Comparison of ENCODE assay signal across 8 cellular contexts in the genomic region with DNA sequence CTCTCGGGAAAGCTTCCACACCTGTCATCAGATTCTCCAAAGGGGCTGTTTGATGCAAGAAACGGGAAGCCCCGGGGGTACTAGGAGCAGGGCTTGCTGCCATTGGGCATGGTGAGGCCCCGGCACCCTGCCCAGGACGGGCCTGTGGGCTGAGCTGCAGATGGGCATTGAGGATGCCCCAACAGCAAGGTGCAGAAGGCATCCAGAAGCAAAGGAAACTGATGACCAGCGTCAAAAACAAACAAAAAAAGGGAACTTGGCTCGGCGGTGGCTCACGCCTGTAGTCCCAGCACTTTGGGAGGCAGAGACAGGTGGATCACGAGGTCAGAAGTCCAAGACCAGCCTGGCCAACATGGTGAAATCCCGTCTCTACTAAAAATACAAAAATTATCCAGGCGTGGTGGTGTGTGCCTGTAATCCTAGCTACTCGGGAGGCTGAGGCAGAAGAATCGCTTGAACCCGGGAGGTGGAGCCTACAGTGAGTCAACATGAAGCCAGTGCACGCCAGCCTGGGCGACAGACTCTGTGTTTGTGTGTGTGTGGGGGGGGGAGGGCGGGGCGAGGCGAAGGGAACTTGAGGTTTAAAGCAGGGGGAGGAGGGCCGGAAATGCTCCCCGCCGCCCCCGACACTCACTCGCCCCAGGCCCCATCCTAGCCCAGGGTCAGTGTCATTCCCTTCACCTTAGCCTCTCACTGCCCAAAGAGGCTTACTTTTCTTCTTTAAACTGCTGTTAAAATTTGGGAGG. TPM values are rescaled to one million over a fixed set of nuclear protein-coding genes. Genes with fewer than 3 reads are reported as not detected.
A peak's percentile ranks its signal among the peaks of the same experiment; 100 is the strongest.
DNase-seq lines count a peak whose midpoint lies in the region; ATAC-seq and TF ChIP-seq lines count a peak whose summit lies in the region.

No MANE protein-coding gene starts in this region.

- ATAC-seq in sciatic nerve (no peak), GM18909 (IDR thresholded peaks at IDR 0.05; ENCODE audit: poor library complexity, unreplicated experiment) (no peak), GM19397 (IDR thresholded peaks at IDR 0.05; ENCODE audit: unreplicated experiment) (no peak), GM18498 (IDR thresholded peaks at IDR 0.05; ENCODE audit: unreplicated experiment) (no peak)

- peak overlapping the region; percentile 30 for H3K27ac Mint-ChIP-seq in endodermal cell

- H3K9ac ChIP-seq in endodermal cell (ENCODE audit: extremely low read depth, low read length, poor library complexity, severe bottlenecking), result no peak overlapping the region

- peak overlapping the region; percentile 65 for H3K4me3 Mint-ChIP-seq in endodermal cell

- no peaks in the 10 kb centered on the region for H3K27me3 Mint-ChIP-seq in endodermal cell (ENCODE audit: insufficient read depth)

- 94% methylated on average over 7 to 25 of the region's 25 CpGs for WGBS in endodermal cell (ENCODE audit: insufficient coverage in 1 of 2, insufficient read length in 1 of 2), 2 experiments

- H3K4me1 ChIP-seq in endodermal cell (ENCODE audit: control insufficient read depth, insufficient read depth, low read length), result peaks cover 9% of the 10 kb centered on the region

- DNase-seq in Jurkat, Clone E6-1 (ENCODE audit: low read depth, low spot score), result peak; percentile 66
- DNase-seq in activated CD4-positive, alpha-beta T cell treated with anti-CD3 and anti-CD28 coated beads, Interleukin-2, amount 50 U/mL, for 48 hours, result peak; percentile 74 to 81
- peak; percentile 53 for DNase-seq in endodermal cell
- DNase-seq in sciatic nerve (ENCODE audit: low spot score), result peak; percentile 54
- no peak for DNase-seq in WERI-Rb-1

- H3K4me3 ChIP-seq in Jurkat, Clone E6-1 (ENCODE audit: low read length), result peak overlapping the region; percentile 32
- H3K4me3 ChIP-seq in endodermal cell (ENCODE audit: low read length) (peak overlapping the region; percentile 45), WERI-Rb-1 (ENCODE audit: low read depth, low read length) (no peak overlapping the region)

- no peaks in the 10 kb centered on the region for H3K9me3 Mint-ChIP-seq in endodermal cell

- no peak for TF ChIP-seq CTCF in endodermal cell (conservative IDR thresholded peaks at IDR 0.05)
- TF ChIP-seq CTCF in WERI-Rb-1 (IDR thresholded peaks at IDR 0.05; ENCODE audit: low read depth, low read length), result no peak

- peaks cover 26% of the 10 kb centered on the region for H3K36me3 ChIP-seq in endodermal cell (ENCODE audit: control insufficient read depth, insufficient read depth, low read length)
- H3K36me3 ChIP-seq in WERI-Rb-1, result peaks cover 29% of the 10 kb centered on the region

- peaks cover 26% of the 10 kb centered on the region for H3K4me1 Mint-ChIP-seq in endodermal cell

- H3K27me3 ChIP-seq in endodermal cell (ENCODE audit: control insufficient read depth, insufficient read depth, low read length, poor library complexity, severe bottlenecking) (no peaks in the 10 kb centered on the region), WERI-Rb-1 (ENCODE audit: insufficient read depth, low read depth, severe bottlenecking) (no peaks in the 10 kb centered on the region)

- peak overlapping the region; percentile 96 for H3K27ac ChIP-seq in endodermal cell (ENCODE audit: low read depth, low read length)
- no peak overlapping the region for H3K27ac ChIP-seq in WERI-Rb-1

- intact Hi-C loops in sciatic nerve (cut with DNase I), result no loop called here

- H3K36me3 Mint-ChIP-seq in endodermal cell (ENCODE audit: low read depth), result peaks cover 17% of the 10 kb centered on the region

- H3K9me3 ChIP-seq in endodermal cell (ENCODE audit: control insufficient read depth, low read length) (no peaks in the 10 kb centered on the region), WERI-Rb-1 (ENCODE audit: severe bottlenecking) (no peaks in the 10 kb centered on the region)

RNA-seq across cellular contexts. Expression of a gene that starts 1.7 kb away (rescaled TPM):
- 64.9 TPM for polyA plus RNA-seq in Jurkat, Clone E6-1 (2012; ENCODE audit: insufficient read depth, insufficient read length)
- total RNA-seq in endodermal cell, result 100 to 1,000 TPM in 1 of 2 donors, 10 to 100 TPM in 1; 97.5 to 111 TPM
- polyA plus RNA-seq in endodermal cell (2013, experiment 1 of 2), result 119 TPM
- polyA plus RNA-seq in endodermal cell (2013, experiment 2 of 2), result 115 TPM
- 20.7 TPM for total RNA-seq in sciatic nerve

RNA-seq across cellular contexts. Expression of a gene that starts 39.9 kb away (rescaled TPM):
- polyA plus RNA-seq in Jurkat, Clone E6-1 (2012; ENCODE audit: insufficient read depth, insufficient read length), result 52.1 TPM
- total RNA-seq in endodermal cell (10 to 100 TPM; 49.7 to 73.1 TPM), sciatic nerve (54.3 TPM)
- 50.3 TPM for polyA plus RNA-seq in endodermal cell (2013, experiment 1 of 2)
- 48.4 TPM for polyA plus RNA-seq in endodermal cell (2013, experiment 2 of 2)
